In the genomic region with DNA sequence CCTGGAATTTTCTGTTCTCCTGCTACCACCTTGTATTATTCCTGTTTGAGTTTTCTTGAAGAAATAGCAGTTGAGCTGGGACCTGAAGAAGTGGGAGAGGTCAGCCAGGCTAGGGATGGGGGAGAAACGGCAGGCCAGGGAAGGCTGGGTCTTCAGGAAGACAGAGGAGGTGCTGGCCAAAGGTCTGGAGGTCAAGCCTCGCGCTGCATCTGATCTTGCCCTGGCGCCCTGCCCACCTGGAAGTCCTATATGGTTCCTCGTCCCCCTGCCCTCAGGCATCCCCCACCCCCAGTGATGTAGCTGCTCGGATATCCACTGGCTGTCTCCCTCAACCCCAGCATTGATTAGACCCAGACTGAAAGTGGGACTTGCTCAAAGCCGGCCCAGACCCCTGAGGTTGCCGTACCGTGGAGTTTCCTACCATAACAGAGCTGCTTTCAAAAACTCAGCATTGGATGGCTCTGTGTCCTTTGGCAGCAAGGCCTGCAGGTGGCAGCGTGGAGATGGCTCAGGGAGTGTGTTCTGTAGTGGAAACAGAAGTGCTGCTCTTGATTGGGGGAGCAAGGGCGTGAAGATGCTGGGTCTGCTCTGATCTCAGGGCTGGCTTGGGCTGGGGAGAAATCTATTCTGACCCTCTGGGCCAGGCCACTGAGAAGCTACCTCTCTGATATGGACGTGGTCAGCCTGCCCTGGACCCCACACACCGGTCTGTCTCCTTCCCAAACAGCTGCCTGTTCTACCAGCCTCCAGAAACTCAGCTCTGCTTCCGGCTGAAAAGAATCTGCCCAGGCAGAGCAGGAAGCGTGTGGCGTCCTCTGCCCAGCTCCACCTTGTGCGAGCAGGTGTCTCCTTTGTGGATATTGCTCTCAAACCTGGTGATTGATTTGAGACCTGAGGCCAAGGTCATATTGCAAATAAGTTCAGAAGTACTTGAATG, we compare ENCODE assay signal across 8 cellular contexts.
A peak's percentile ranks its signal among the peaks of the same experiment; 100 is the strongest.
DNase-seq lines count a peak whose midpoint lies in the region; ATAC-seq, FAIRE-seq and TF ChIP-seq lines count a peak whose summit lies in the region.

No MANE protein-coding gene starts in this region.

- no peaks in the 10 kb centered on the region for H3K79me2 ChIP-seq in PC-9 (ENCODE audit: low read depth)

- H4K20me1 ChIP-seq in PC-9 (ENCODE audit: insufficient read depth): no peaks in the 10 kb centered on the region; the same call in 1 of the 2 replicates

- no peaks in the 10 kb centered on the region for H3K27me3 ChIP-seq in BJ (ENCODE audit: control insufficient read depth, insufficient read depth, low read length)
- no peaks in the 10 kb centered on the region for H3K27me3 ChIP-seq in PC-9 (ENCODE audit: insufficient read depth, low read depth)
- no peaks in the 10 kb centered on the region for H3K27me3 ChIP-seq in cardiac muscle cell
- H3K27me3 ChIP-seq in psoas muscle (ENCODE audit: insufficient read depth in 3 of 3, low read length in 2 of 3): no peaks in the 10 kb centered on the region

- WGBS in psoas muscle, 3 donors: 44 to 49% (median 49%) methylated on average over 17 of the region's 17 CpGs

- POLR2A ChIA-PET in BJ (lab: Charles Lee) (no interaction called here), PC-9 (lab: Charles Lee; ENCODE audit: unreplicated experiment) (interaction anchor here (0.5 kb wide), 1 partner anchor 884 kb away, joined by 4 read pairs; no protein-coding TSS in a partner anchor)

- H3K27ac ChIP-seq in PC-9: no peak overlapping the region
- H3K27ac ChIP-seq in cardiac muscle cell: no peak overlapping the region
- H3K27ac ChIP-seq in psoas muscle: no peak overlapping the region

- H2AFZ ChIP-seq in PC-9: no peak overlapping the region

- FAIRE-seq in GM19239 (lab: Jason Lieb, UNC): peak; percentile 80

- peak overlapping the region in 1 of 2 donors; percentile 86 for H3K27ac Mint-ChIP-seq in activated naive CD4-positive, alpha-beta T cell treated with anti-CD3 and anti-CD28 coated beads, Interleukin-2, amount 50 U/mL, for 72 hours

- peak; percentile 46 to 59 for ATAC-seq in activated naive CD4-positive, alpha-beta T cell treated with anti-CD3 and anti-CD28 coated beads, Interleukin-2, amount 50 U/mL, for 72 hours
- ATAC-seq in psoas muscle (peak; percentile 67 to 83 (median 70)), HG02610 (IDR thresholded peaks at IDR 0.05; ENCODE audit: unreplicated experiment) (no peak)

- CTCF ChIA-PET in BJ (lab: Yijun Ruan, JAX) (interaction anchor here (0.6 to 3.5 kb wide), 14 partner anchors 8 to 566 kb away, joined by 3 to 17 read pairs (median 3); no protein-coding TSS in a partner anchor), PC-9 (lab: Charles Lee) (interaction anchor here (0.5 to 1.2 kb wide), 3 partner anchors 40 to 430 kb away, joined by 3 to 4 read pairs (median 3); no protein-coding TSS in a partner anchor)

- no peaks in the 10 kb centered on the region; the same call in none of the 2 replicates for H3K36me3 ChIP-seq in BJ (ENCODE audit: control insufficient read depth, insufficient read depth, low read length)
- no peaks in the 10 kb centered on the region for H3K36me3 ChIP-seq in PC-9 (ENCODE audit: low read depth)
- H3K36me3 ChIP-seq in cardiac muscle cell: no peaks in the 10 kb centered on the region
- no peaks in the 10 kb centered on the region for H3K36me3 ChIP-seq in psoas muscle (ENCODE audit: insufficient read depth in 1 of 2, low read depth in 1 of 2)

- no peaks in the 10 kb centered on the region for H3F3A ChIP-seq in PC-9 (ENCODE audit: insufficient read depth, low read depth)

- BruUV-seq in PC-9 (replicated peaks; lab: Mats Ljungman, UMichigan): no TSS peak

- DNase-seq in BJ (ENCODE audit: low read depth) (no peak), GM19239 (ENCODE audit: insufficient read length, low spot score) (peak; percentile 53), LHCN-M2 (ENCODE audit: low read depth) (peak; percentile 29), PC-9 (peak in 1 of 2 experiments; percentile 40), cardiac muscle cell (ENCODE audit: low read depth in 1 of 2, low spot score in 1 of 2) (peak; percentile 69 to 73), psoas muscle (peak; percentile 45 to 72)
- DNase-seq in activated naive CD4-positive, alpha-beta T cell treated with anti-CD3 and anti-CD28 coated beads, Interleukin-2, amount 50 U/mL, for 72 hours (ENCODE audit: low spot score in 2 of 2): peak; percentile 28 to 39

- TF ChIP-seq CTCF in BJ (IDR thresholded peaks at IDR 0.05; ENCODE audit: insufficient read depth, low read depth, low read length): peak; percentile 68
- TF ChIP-seq CTCF in PC-9 (conservative IDR thresholded peaks at IDR 0.05): peak; percentile 68
- TF ChIP-seq CTCF in cardiac muscle cell (IDR thresholded peaks at IDR 0.05; ENCODE audit: low read depth, low read length): peak; percentile 74
- peak; percentile 50 for TF ChIP-seq CTCF in psoas muscle (IDR thresholded peaks at IDR 0.05)

- no peaks in the 10 kb centered on the region for H3K9me3 Mint-ChIP-seq in activated naive CD4-positive, alpha-beta T cell treated with anti-CD3 and anti-CD28 coated beads, Interleukin-2, amount 50 U/mL, for 72 hours

- H3K4me1 ChIP-seq in PC-9 (replicated peaks; ENCODE audit: insufficient read depth): 0 out of 2 replicates have a peak, but pooled peaks cover 5% of the 10 kb centered on the region
- no peaks in the 10 kb centered on the region for H3K4me1 ChIP-seq in cardiac muscle cell (ENCODE audit: low read depth)
- no peaks in the 10 kb centered on the region for H3K4me1 ChIP-seq in psoas muscle

- H3K4me2 ChIP-seq in PC-9: no peak overlapping the region

- H3K9me2 ChIP-seq in PC-9 (ENCODE audit: insufficient read depth): no peaks in the 10 kb centered on the region

- peaks cover 7 to 8% of the 10 kb centered on the region in 2 donors for H3K36me3 Mint-ChIP-seq in activated naive CD4-positive, alpha-beta T cell treated with anti-CD3 and anti-CD28 coated beads, Interleukin-2, amount 50 U/mL, for 72 hours

- H3K9me3 ChIP-seq in PC-9 (ENCODE audit: insufficient read depth, low read depth) (no peaks in the 10 kb centered on the region), cardiac muscle cell (ENCODE audit: low read depth) (no peaks in the 10 kb centered on the region), psoas muscle (no peaks in the 10 kb centered on the region)

- no peak overlapping the region for H3K4me3 ChIP-seq in BJ (ENCODE audit: low read depth, low read length)
- no peak overlapping the region for H3K4me3 ChIP-seq in PC-9
- H3K4me3 ChIP-seq in cardiac muscle cell: no peak overlapping the region
- H3K4me3 ChIP-seq in psoas muscle: no peak overlapping the region

- intact Hi-C loops in PC-9 (cut with micrococcal nuclease; ENCODE audit: unreplicated experiment) (loop anchor here (5.0 kb wide), 1 partner anchor 249 kb away; no protein-coding TSS in a partner anchor), psoas muscle (cut with DNase I) (loop anchor here (1.0 to 10.0 kb wide), 4 partner anchors 174 to 437 kb away; no protein-coding TSS in a partner anchor)
